ENCODE assay signal across 9 cellular contexts in genomic region chr7:38740041-38740440, GRCh38.
"Had no signal": no experiment of that assay in that cellular context is flagged by ENCODE, and none has a peak within 500 bp of the region (broad histone marks: within the 10 kb centered on the region; RNA-seq: fewer than 3 reads in every experiment).

No MANE protein-coding gene starts in this region.

- DNase-seq: GM23248, GOT3, H7, H9, HCEC 1CT, HFFc6 had no signal

- H3K27ac Mint-ChIP-seq: GM23338, H9, HFFc6 had no signal

- H3K9me3 ChIP-seq: HAP-1 had no signal

- H3K9me3 Mint-ChIP-seq: GM23338, H9, HFFc6 had no signal

- H3K4me1 Mint-ChIP-seq: GM23338, H9 had no signal

- ATAC-seq: GM23338, HCT116 had no signal

- H3K4me3 ChIP-seq: GM23248, GM23338, HAP-1 had no signal

- H3K4me1 ChIP-seq: HAP-1 had no signal

- H3K36me3 ChIP-seq: HAP-1 had no signal

- H3K4me3 Mint-ChIP-seq: GM23338, H9, HFFc6 had no signal
